ENCODE assay signal across 9 cellular contexts in the genomic region with DNA sequence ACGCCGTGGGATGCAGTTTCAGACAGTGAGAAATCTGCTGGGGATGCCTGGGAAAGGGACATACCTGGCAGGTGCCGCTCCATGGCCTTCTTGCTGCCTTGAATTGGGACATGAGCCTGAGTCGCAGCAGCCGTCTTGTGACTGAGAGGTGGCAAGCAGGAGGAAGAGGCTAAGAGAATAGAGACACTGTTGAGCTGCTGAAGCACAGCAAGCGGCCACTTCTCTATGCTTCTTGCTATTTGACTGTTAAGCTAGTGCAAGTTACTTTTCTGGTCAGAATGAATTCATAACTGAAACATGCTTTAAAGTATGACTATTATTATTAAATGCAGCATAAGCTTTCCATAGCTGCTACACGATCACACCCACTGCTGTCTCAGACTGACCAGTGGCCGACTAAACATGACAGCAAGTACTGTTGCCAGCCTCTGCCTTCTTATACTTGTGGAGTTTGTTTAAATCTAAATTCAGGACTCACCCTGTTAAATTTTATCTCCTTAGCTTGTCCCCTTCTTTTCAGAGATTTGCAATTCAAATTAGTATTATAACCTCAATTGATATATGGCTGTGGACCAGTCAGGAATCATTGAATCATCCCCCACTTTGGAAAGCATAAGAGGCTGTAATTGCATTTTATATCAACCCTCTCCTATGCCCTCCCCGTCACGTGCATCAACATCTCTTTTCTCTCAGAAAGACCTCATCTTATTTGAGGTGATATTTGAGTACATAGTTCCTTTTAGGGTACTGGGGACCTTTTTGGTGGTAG. TPM values are rescaled to one million over a fixed set of nuclear protein-coding genes. Genes with fewer than 3 reads are reported as not detected.
DNase-seq lines count a peak whose midpoint lies in the region; ATAC-seq and TF ChIP-seq lines count a peak whose summit lies in the region.
"Had no signal": no experiment of that assay in that cellular context is flagged by ENCODE, and none has a peak within 500 bp of the region (broad histone marks: within the 10 kb centered on the region; RNA-seq: fewer than 3 reads in every experiment).

No MANE protein-coding gene starts in this region.

- H3K27me3 Mint-ChIP-seq in type B pancreatic cell, result peaks cover 8% of the 10 kb centered on the region

- DNase-seq in esophagus squamous epithelium (lab: John Stamatoyannopoulos, UW) (no peak), MG63 (no peak), type B pancreatic cell (ENCODE audit: extremely low spot score, unreplicated experiment) (no peak), NCI-H226 (no peak)

- H3K27ac ChIP-seq in adipose tissue (ENCODE audit: low read depth, low read length) (peak overlapping the region; percentile 23), esophagus squamous epithelium (peak overlapping the region in 1 of 4 donors; percentile 18)

- H3K36me3 Mint-ChIP-seq in type B pancreatic cell, result no peaks in the 10 kb centered on the region
- H3K36me3 Mint-ChIP-seq: activated naive CD4-positive, alpha-beta T cell treated with anti-CD3 and anti-CD28 coated beads, Interleukin-2, amount 50 U/mL, for 24 hours had no signal

- peak; percentile 40 for ATAC-seq in GM19463 (IDR thresholded peaks at IDR 0.05; ENCODE audit: unreplicated experiment)
- peak; percentile 51 for ATAC-seq in HG03066 (IDR thresholded peaks at IDR 0.05; ENCODE audit: low read depth, unreplicated experiment)

- H3K9me3 ChIP-seq in esophagus squamous epithelium, result no peaks in the 10 kb centered on the region
- no peaks in the 10 kb centered on the region for H3K9me3 ChIP-seq in MG63

- H3K27ac Mint-ChIP-seq in type B pancreatic cell, result no peak overlapping the region
- H3K27ac Mint-ChIP-seq: activated naive CD4-positive, alpha-beta T cell treated with anti-CD3 and anti-CD28 coated beads, Interleukin-2, amount 50 U/mL, for 24 hours had no signal

- H3K4me1 Mint-ChIP-seq in type B pancreatic cell (ENCODE audit: unreplicated experiment), result no peaks in the 10 kb centered on the region

- 65 to 77% (median 69%) methylated on average over 10 of the region's 10 CpGs for WGBS in adipose tissue, 3 donors
- 70 to 72% methylated on average over 8 of the region's 10 CpGs for WGBS in esophagus squamous epithelium, 2 donors

- H3K4me1 ChIP-seq in esophagus squamous epithelium, result peaks cover 7 to 16% (median 11%) of the 10 kb centered on the region in 3 donors

- H3K36me3 ChIP-seq in esophagus squamous epithelium (no peaks in the 10 kb centered on the region), MG63 (no peaks in the 10 kb centered on the region)

- H3K4me3 Mint-ChIP-seq in type B pancreatic cell, result no peak overlapping the region
- H3K4me3 Mint-ChIP-seq: activated naive CD4-positive, alpha-beta T cell treated with anti-CD3 and anti-CD28 coated beads, Interleukin-2, amount 50 U/mL, for 24 hours had no signal

- TF ChIP-seq POLR2A in GM15510 (IDR thresholded peaks at IDR 0.05; ENCODE audit: borderline replicate concordance, extremely low read depth, insufficient read length) (peak; percentile 32), esophagus squamous epithelium (IDR thresholded peaks at IDR 0.05) (no peak)

- H3K4me3 ChIP-seq in esophagus squamous epithelium (no peak overlapping the region), MG63 (no peak overlapping the region)

- intact Hi-C loops in esophagus squamous epithelium (cut with DNase I), result no loop called here

- TF ChIP-seq CTCF in esophagus squamous epithelium (IDR thresholded peaks at IDR 0.05) (no peak), type B pancreatic cell (conservative IDR thresholded peaks at IDR 0.05) (no peak)

- no peaks in the 10 kb centered on the region for H3K9me3 Mint-ChIP-seq in type B pancreatic cell
- H3K9me3 Mint-ChIP-seq: activated naive CD4-positive, alpha-beta T cell treated with anti-CD3 and anti-CD28 coated beads, Interleukin-2, amount 50 U/mL, for 24 hours had no signal

- H3K27me3 ChIP-seq in esophagus squamous epithelium (peaks cover 0 to 3% (median 0%) of the 10 kb centered on the region in 4 donors), MG63 (no peaks in the 10 kb centered on the region)

RNA-seq across cellular contexts. Expression of gene ACSL1, which starts 24.8 kb away (rescaled TPM):
- 1,000 to 10,000 TPM in 1 of 3 donors, 100 to 1,000 TPM in 2; 229 to 1,419 (median 453) TPM for polyA plus RNA-seq in adipose tissue
- total RNA-seq in esophagus squamous epithelium, result 100 to 1,000 TPM in 1 of 4 donors, 10 to 100 TPM in 3; 59.7 to 101 (median 73.8) TPM
- total RNA-seq in MG63 (2014; rRNA removed; shearing (Covaris generic); ENCODE audit: low replicate concordance), result 20.5 and 22.2 TPM in 2 replicates
- 89.0 and 156 TPM in 2 replicates for total RNA-seq in type B pancreatic cell (ENCODE audit: low replicate concordance)
